ENCODE assay signal across 8 cellular contexts in the genomic region with DNA sequence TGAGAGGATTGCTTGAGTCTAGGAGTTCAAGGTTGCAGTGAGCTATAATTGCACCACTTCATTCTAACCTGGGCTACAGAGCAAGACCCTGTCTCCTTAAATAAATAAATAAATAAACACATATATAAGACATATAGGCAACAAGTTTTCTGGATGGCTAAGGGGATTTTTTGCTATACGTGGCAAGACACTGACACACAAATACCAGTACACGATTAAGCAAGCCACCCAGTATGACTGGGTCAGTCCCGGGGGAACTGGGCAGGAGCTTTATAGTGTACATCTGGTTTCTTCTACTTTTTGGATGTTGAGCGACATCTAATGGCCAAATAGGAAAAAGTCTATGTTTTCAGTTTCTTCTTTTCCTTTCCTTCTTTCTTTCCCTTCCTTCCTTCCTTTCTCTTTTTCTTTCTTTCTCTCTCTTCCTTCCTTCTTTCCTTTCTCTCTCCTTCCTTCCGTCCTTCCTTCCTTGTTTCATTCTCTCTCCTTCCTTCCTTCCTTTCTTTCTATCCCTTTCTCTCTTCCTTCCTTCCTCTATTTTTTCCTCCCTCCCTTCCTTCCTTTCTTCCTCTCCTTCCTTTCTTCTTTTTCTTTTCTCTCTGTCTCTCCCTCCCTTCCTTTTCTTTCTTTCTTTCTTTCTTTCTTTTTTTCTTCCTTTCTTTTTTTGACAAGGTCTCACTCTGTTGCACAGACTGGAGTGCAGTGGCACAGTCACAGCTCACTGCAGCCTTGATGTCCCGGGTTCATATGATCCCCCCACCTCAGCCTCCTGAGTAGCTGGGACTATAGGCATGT. TPM values are rescaled to one million over a fixed set of nuclear protein-coding genes. Genes with fewer than 3 reads are reported as not detected.
DNase-seq lines count a peak whose midpoint lies in the region; ATAC-seq and TF ChIP-seq lines count a peak whose summit lies in the region.

No MANE protein-coding gene starts in this region.

- no peaks in the 10 kb centered on the region for H3K36me3 ChIP-seq in vagina

- no peaks in the 10 kb centered on the region for H3K9me3 Mint-ChIP-seq in activated CD4-positive, alpha-beta memory T cell treated with anti-CD3 and anti-CD28 coated beads, Interleukin-2, amount 10 ng/mL, durations not matched to agents 7 days and 5 days
- H3K9me3 Mint-ChIP-seq in naive thymus-derived CD8-positive, alpha-beta T cell, result no peaks in the 10 kb centered on the region

- CTCF ChIA-PET in activated CD4-positive, alpha-beta memory T cell treated with anti-CD3 and anti-CD28 coated beads, Interleukin-2, amount 10 ng/mL, durations not matched to agents 7 days and 5 days (lab: Charles Lee), result interaction anchor here (0.5 to 2.7 kb wide), 37 partner anchors 9 to 290 kb away, joined by 3 to 43 read pairs (median 5); partner anchors contain the start of genes DENND4C, HAUS6 and RRAGA

- ATAC-seq in GM19397 (IDR thresholded peaks at IDR 0.05; ENCODE audit: unreplicated experiment) (peak; percentile 97), HG03280 (IDR thresholded peaks at IDR 0.05; ENCODE audit: unreplicated experiment) (peak; percentile 99), esophagus mucosa (peak; percentile 92)
- ATAC-seq in naive thymus-derived CD8-positive, alpha-beta T cell, result peak; percentile 57 to 90

- no peaks in the 10 kb centered on the region for H3K27me3 Mint-ChIP-seq in activated CD4-positive, alpha-beta memory T cell treated with anti-CD3 and anti-CD28 coated beads, Interleukin-2, amount 10 ng/mL, durations not matched to agents 7 days and 5 days
- no peaks in the 10 kb centered on the region for H3K27me3 Mint-ChIP-seq in naive thymus-derived CD8-positive, alpha-beta T cell

- H3K4me3 ChIP-seq in vagina, result no peak overlapping the region

- peak overlapping the region; percentile 57 for H3K4me3 Mint-ChIP-seq in activated CD4-positive, alpha-beta memory T cell treated with anti-CD3 and anti-CD28 coated beads, Interleukin-2, amount 10 ng/mL, durations not matched to agents 7 days and 5 days
- peak overlapping the region in 5 of 10 donors; percentile 21 to 53 (median 39) for H3K4me3 Mint-ChIP-seq in naive thymus-derived CD8-positive, alpha-beta T cell

- no peak overlapping the region for H3K27ac Mint-ChIP-seq in activated CD4-positive, alpha-beta memory T cell treated with anti-CD3 and anti-CD28 coated beads, Interleukin-2, amount 10 ng/mL, durations not matched to agents 7 days and 5 days
- peak overlapping the region in 7 of 10 donors; percentile 29 to 93 (median 71) for H3K27ac Mint-ChIP-seq in naive thymus-derived CD8-positive, alpha-beta T cell

- intact Hi-C loops in vagina (cut with DNase I), result loop anchor here (10.0 kb wide), 1 partner anchor 130 kb away; the partner anchor contains the start of gene RRAGA

- no peak for TF ChIP-seq POLR2A in vagina (IDR thresholded peaks at IDR 0.05)

- H3K9me3 ChIP-seq in vagina, result no peaks in the 10 kb centered on the region

- peaks cover 29% of the 10 kb centered on the region for H3K4me1 Mint-ChIP-seq in activated CD4-positive, alpha-beta memory T cell treated with anti-CD3 and anti-CD28 coated beads, Interleukin-2, amount 10 ng/mL, durations not matched to agents 7 days and 5 days
- peaks cover 16 to 32% (median 30%) of the 10 kb centered on the region in 4 donors for H3K4me1 Mint-ChIP-seq in naive thymus-derived CD8-positive, alpha-beta T cell

- DNase-seq in DMS153 (lab: John Stamatoyannopoulos, UW) (peak; percentile 46), NCI-H345 (lab: John Stamatoyannopoulos, UW) (peak; percentile 69), vagina (ENCODE audit: extremely low spot score in 2 of 2) (no peak)
- peak; percentile 58 for DNase-seq in activated CD4-positive, alpha-beta memory T cell treated with anti-CD3 and anti-CD28 coated beads, Interleukin-2, amount 10 ng/mL, durations not matched to agents 7 days and 5 days
- DNase-seq in naive thymus-derived CD8-positive, alpha-beta T cell, result peak in 6 of 10 donors; percentile 12 to 58 (median 27)

- POLR2A ChIA-PET in activated CD4-positive, alpha-beta memory T cell treated with anti-CD3 and anti-CD28 coated beads, Interleukin-2, amount 10 ng/mL, durations not matched to agents 7 days and 5 days (lab: Charles Lee), result interaction anchor here (0.5 to 1.6 kb wide), 14 partner anchors 9 to 125 kb away, joined by 3 to 18 read pairs (median 4); partner anchors contain the start of genes DENND4C, HAUS6 and RRAGA
- POLR2A ChIA-PET in naive thymus-derived CD8-positive, alpha-beta T cell (lab: Charles Lee), result interaction anchor here (0.6 to 2.1 kb wide), 10 partner anchors 10 to 439 kb away, joined by 3 to 10 read pairs (median 4); partner anchors contain the start of genes DENND4C, HAUS6, RPS6 and RRAGA

- no peaks in the 10 kb centered on the region for H3K36me3 Mint-ChIP-seq in activated CD4-positive, alpha-beta memory T cell treated with anti-CD3 and anti-CD28 coated beads, Interleukin-2, amount 10 ng/mL, durations not matched to agents 7 days and 5 days (ENCODE audit: low read depth)
- no peaks in the 10 kb centered on the region for H3K36me3 Mint-ChIP-seq in naive thymus-derived CD8-positive, alpha-beta T cell

- H3K4me1 ChIP-seq in vagina, result no peaks in the 10 kb centered on the region

- H3K27me3 ChIP-seq in vagina, result no peaks in the 10 kb centered on the region

- H3K27ac ChIP-seq in vagina, result peak overlapping the region; percentile 19

- TF ChIP-seq CTCF in vagina (IDR thresholded peaks at IDR 0.05), result peak; percentile 15 to 65 (median 50)

RNA-seq across cellular contexts. Expression of gene PLIN2, which starts 47.0 kb away (rescaled TPM):
- total RNA-seq in activated CD4-positive, alpha-beta memory T cell treated with anti-CD3 and anti-CD28 coated beads, Interleukin-2, amount 10 ng/mL, durations not matched to agents 7 days and 5 days, result 10 to 100 TPM; 86.7 to 88.8 TPM
- total RNA-seq in esophagus mucosa (19.1 TPM), vagina (367 TPM)
- 10 to 100 TPM; 50.3 to 53.0 TPM for total RNA-seq in naive thymus-derived CD8-positive, alpha-beta T cell
- 100 to 1,000 TPM in 1 of 3 donors, 10 to 100 TPM in 2; 62.7 to 105 (median 65.7) TPM for polyA plus RNA-seq in naive thymus-derived CD8-positive, alpha-beta T cell

RNA-seq across cellular contexts. Expression of gene DENND4C, which starts 56.2 kb away (rescaled TPM):
- total RNA-seq in activated CD4-positive, alpha-beta memory T cell treated with anti-CD3 and anti-CD28 coated beads, Interleukin-2, amount 10 ng/mL, durations not matched to agents 7 days and 5 days, result 10 to 100 TPM; 47.1 to 52.2 TPM
- total RNA-seq in esophagus mucosa (31.6 TPM), vagina (92.3 TPM)
- 10 to 100 TPM; 72.6 to 74.4 TPM for total RNA-seq in naive thymus-derived CD8-positive, alpha-beta T cell
- polyA plus RNA-seq in naive thymus-derived CD8-positive, alpha-beta T cell, result 10 to 100 TPM; 31.0 to 40.2 (median 35.1) TPM

Comparison
In these comparisons a context has a peak if more than half of its experiments do, and no peak if none do; other contexts are left out.
1. DNase-seq: peak in DMS153 (single experiment), NCI-H345 (single experiment), activated CD4-positive, alpha-beta memory T cell treated with anti-CD3 and anti-CD28 coated beads, Interleukin-2, amount 10 ng/mL, durations not matched to agents 7 days and 5 days (single experiment) and naive thymus-derived CD8-positive, alpha-beta T cell (6 of 10); none in vagina (0 of 2).
2. Peak in every context shown above with its lines, with median percentiles within 50 percentile points of each other: ATAC-seq.